Comparison of ENCODE assay signal across 8 cellular contexts in genomic region chr19:35739275-35740107, GRCh38. TPM values are rescaled to one million over a fixed set of nuclear protein-coding genes. Genes with fewer than 3 reads are reported as not detected.
A peak's percentile ranks its signal among the peaks of the same experiment; 100 is the strongest.
DNase-seq lines count a peak whose midpoint lies in the region; ATAC-seq lines count a peak whose summit lies in the region.

No MANE protein-coding gene starts in this region.

- H3K4me3 ChIP-seq in iPS-18a (ENCODE audit: low read length) = peak overlapping the region; percentile 58

- no peaks in the 10 kb centered on the region for H3K27me3 Mint-ChIP-seq in T-helper 1 cell treated with Interleukin-12 subunit alpha and Interleukin-12 subunit beta and Interleukin-4 antibody, amounts not matched to agents 30 μg/mL and 1 μg/mL, for 36 hours (ENCODE audit: low read depth)
- no peaks in the 10 kb centered on the region for H3K27me3 Mint-ChIP-seq in activated CD4-positive, alpha-beta memory T cell treated with anti-CD3 and anti-CD28 coated beads for 36 hours
- H3K27me3 Mint-ChIP-seq in stimulated activated memory B cell treated with anti-CD40 and anti-IgM and Interleukin-4, amounts not matched to agents 10 μg/mL and 1 μg/mL and 100 μg/mL, for 72 hours = no peaks in the 10 kb centered on the region

- ATAC-seq in stimulated activated memory B cell treated with anti-CD40 and anti-IgM and Interleukin-4, amounts not matched to agents 10 μg/mL and 1 μg/mL and 100 μg/mL, for 72 hours = no peak

- no peak for DNase-seq in T-helper 1 cell
- no peak for DNase-seq in activated CD4-positive, alpha-beta memory T cell treated with anti-CD3 and anti-CD28 coated beads for 36 hours
- no peak for DNase-seq in NAMALWA (ENCODE audit: low spot score)
- DNase-seq in dedifferentiated amniotic fluid mesenchymal stem cell (ENCODE audit: extremely low spot score) = no peak
- no peak for DNase-seq in middle frontal gyrus (ENCODE audit: extremely low spot score, low spot score)

- CTCF ChIA-PET in activated CD4-positive, alpha-beta memory T cell treated with anti-CD3 and anti-CD28 coated beads for 36 hours (lab: Charles Lee) = interaction anchor here (1.2 to 3.6 kb wide), 4 partner anchors 21 to 47 kb away, joined by 3 to 24 read pairs (median 4); no protein-coding TSS in a partner anchor

- no peaks in the 10 kb centered on the region for H3K9me3 ChIP-seq in iPS-18a (ENCODE audit: control insufficient read depth, low read depth, low read length)

- H3K36me3 ChIP-seq in iPS-18a (ENCODE audit: control insufficient read depth, low read depth, low read length) = peaks cover 22% of the 10 kb centered on the region

- H3K4me1 ChIP-seq in iPS-18a (ENCODE audit: control insufficient read depth, low read depth, low read length) = peaks cover 4% of the 10 kb centered on the region

- no peaks in the 10 kb centered on the region for H3K27me3 ChIP-seq in iPS-18a (ENCODE audit: control insufficient read depth, insufficient read depth, low read length)

- intact Hi-C loops in activated CD4-positive, alpha-beta memory T cell treated with anti-CD3 and anti-CD28 coated beads for 36 hours (cut with micrococcal nuclease) = loop anchor here (1.0 to 10.0 kb wide), 5 partner anchors 22 to 475 kb away; partner anchors contain the start of genes COX6B1, ETV2, OVOL3 and POLR2I

- H3K27ac Mint-ChIP-seq in T-helper 1 cell treated with Interleukin-12 subunit alpha and Interleukin-12 subunit beta and Interleukin-4 antibody, amounts not matched to agents 30 μg/mL and 1 μg/mL, for 36 hours = no peak overlapping the region
- no peak overlapping the region for H3K27ac Mint-ChIP-seq in activated CD4-positive, alpha-beta memory T cell treated with anti-CD3 and anti-CD28 coated beads for 36 hours
- H3K27ac Mint-ChIP-seq in stimulated activated memory B cell treated with anti-CD40 and anti-IgM and Interleukin-4, amounts not matched to agents 10 μg/mL and 1 μg/mL and 100 μg/mL, for 72 hours = no peak overlapping the region

- POLR2A ChIA-PET in activated CD4-positive, alpha-beta memory T cell treated with anti-CD3 and anti-CD28 coated beads for 36 hours (lab: Charles Lee) = interaction anchor here (0.6 to 3.2 kb wide), 5 partner anchors 9 to 196 kb away, joined by 3 to 34 read pairs (median 6); no protein-coding TSS in a partner anchor

- peaks cover 26% of the 10 kb centered on the region for H3K36me3 Mint-ChIP-seq in T-helper 1 cell treated with Interleukin-12 subunit alpha and Interleukin-12 subunit beta and Interleukin-4 antibody, amounts not matched to agents 30 μg/mL and 1 μg/mL, for 36 hours (ENCODE audit: low read depth)
- peaks cover 51% of the 10 kb centered on the region for H3K36me3 Mint-ChIP-seq in activated CD4-positive, alpha-beta memory T cell treated with anti-CD3 and anti-CD28 coated beads for 36 hours
- peaks cover 55% of the 10 kb centered on the region for H3K36me3 Mint-ChIP-seq in stimulated activated memory B cell treated with anti-CD40 and anti-IgM and Interleukin-4, amounts not matched to agents 10 μg/mL and 1 μg/mL and 100 μg/mL, for 72 hours

- peak overlapping the region; percentile 6 for H3K9ac ChIP-seq in iPS-18a (ENCODE audit: low read length)

- H3K27ac ChIP-seq in iPS-18a (ENCODE audit: low read length) = no peak overlapping the region

- H3K9me3 Mint-ChIP-seq in T-helper 1 cell treated with Interleukin-12 subunit alpha and Interleukin-12 subunit beta and Interleukin-4 antibody, amounts not matched to agents 30 μg/mL and 1 μg/mL, for 36 hours = no peaks in the 10 kb centered on the region
- no peaks in the 10 kb centered on the region for H3K9me3 Mint-ChIP-seq in activated CD4-positive, alpha-beta memory T cell treated with anti-CD3 and anti-CD28 coated beads for 36 hours
- H3K9me3 Mint-ChIP-seq in stimulated activated memory B cell treated with anti-CD40 and anti-IgM and Interleukin-4, amounts not matched to agents 10 μg/mL and 1 μg/mL and 100 μg/mL, for 72 hours = no peaks in the 10 kb centered on the region

- peak overlapping the region; percentile 96 for H3K4me3 Mint-ChIP-seq in T-helper 1 cell treated with Interleukin-12 subunit alpha and Interleukin-12 subunit beta and Interleukin-4 antibody, amounts not matched to agents 30 μg/mL and 1 μg/mL, for 36 hours
- H3K4me3 Mint-ChIP-seq in activated CD4-positive, alpha-beta memory T cell treated with anti-CD3 and anti-CD28 coated beads for 36 hours = peak overlapping the region; percentile 89
- peak overlapping the region; percentile 97 for H3K4me3 Mint-ChIP-seq in stimulated activated memory B cell treated with anti-CD40 and anti-IgM and Interleukin-4, amounts not matched to agents 10 μg/mL and 1 μg/mL and 100 μg/mL, for 72 hours

- H3K4me1 Mint-ChIP-seq in T-helper 1 cell treated with Interleukin-12 subunit alpha and Interleukin-12 subunit beta and Interleukin-4 antibody, amounts not matched to agents 30 μg/mL and 1 μg/mL, for 36 hours (ENCODE audit: low read depth) = peaks cover 27% of the 10 kb centered on the region
- H3K4me1 Mint-ChIP-seq in activated CD4-positive, alpha-beta memory T cell treated with anti-CD3 and anti-CD28 coated beads for 36 hours (ENCODE audit: low read depth) = peaks cover 29% of the 10 kb centered on the region
- H3K4me1 Mint-ChIP-seq in stimulated activated memory B cell treated with anti-CD40 and anti-IgM and Interleukin-4, amounts not matched to agents 10 μg/mL and 1 μg/mL and 100 μg/mL, for 72 hours = peaks cover 68% of the 10 kb centered on the region

RNA-seq across cellular contexts. Expression of gene IGFLR1, which starts 2.8 kb away (rescaled TPM):
- total RNA-seq in activated CD4-positive, alpha-beta memory T cell treated with anti-CD3 and anti-CD28 coated beads for 36 hours = 10 to 100 TPM; 90.1 to 92.8 TPM

RNA-seq across cellular contexts. Expression of gene U2AF1L4, which starts 5.7 kb away (rescaled TPM):
- 10 to 100 TPM; 34.6 to 37.8 TPM for total RNA-seq in activated CD4-positive, alpha-beta memory T cell treated with anti-CD3 and anti-CD28 coated beads for 36 hours

RNA-seq across cellular contexts. Expression of gene PSENEN, which starts 6.0 kb away (rescaled TPM):
- total RNA-seq in activated CD4-positive, alpha-beta memory T cell treated with anti-CD3 and anti-CD28 coated beads for 36 hours = 10 to 100 TPM; 46.7 to 47.9 TPM

RNA-seq across cellular contexts. Expression of gene LIN37, which starts 8.9 kb away (rescaled TPM):
- 1 to 10 TPM; 7.5 TPM for total RNA-seq in activated CD4-positive, alpha-beta memory T cell treated with anti-CD3 and anti-CD28 coated beads for 36 hours

RNA-seq across cellular contexts. Expression of gene HSPB6, which starts 17.3 kb away (rescaled TPM):
- total RNA-seq in activated CD4-positive, alpha-beta memory T cell treated with anti-CD3 and anti-CD28 coated beads for 36 hours = under 1 TPM; 0.36 to 0.53 TPM
